ENCODE assay signal across 7 cellular contexts in genomic region chr15:49046113-49046883, GRCh38. TPM values are rescaled to one million over a fixed set of nuclear protein-coding genes. Genes with fewer than 3 reads are reported as not detected.
DNase-seq lines count a peak whose midpoint lies in the region; ATAC-seq, FAIRE-seq and TF ChIP-seq lines count a peak whose summit lies in the region.

TSS of gene SECISBP2L (minus strand) at chr15:49046446. CDS start at chr15:49046299, 147 bp downstream.

- H3K27ac Mint-ChIP-seq in T-helper 2 cell treated with Interferon-gamma antibody and Interleukin-4, amounts not matched to agents 5 μg/mL and 100 μg/mL, for 36 hours, result peak within 1 kb of the TSS; percentile 89
- peak within 1 kb of the TSS; percentile 91 for H3K27ac Mint-ChIP-seq in astrocyte (ENCODE audit: unreplicated experiment)

- no peaks in the 10 kb centered on the region for H3K9me3 ChIP-seq in astrocyte (ENCODE audit: insufficient read depth, low read depth, low read length)

- no peak for FAIRE-seq in astrocyte (lab: Jason Lieb, UNC)

- peaks cover 23% of the 10 kb centered on the region for H4K20me1 ChIP-seq in astrocyte (ENCODE audit: insufficient read depth, low read length)

- DNase-seq in NCI-H187 (lab: John Stamatoyannopoulos, UW) (peak; percentile 71 to 81), astrocyte (ENCODE audit: low read depth) (peak; percentile 91), hepatic stellate cell (ENCODE audit: low spot score) (peak; percentile 92), renal cortical epithelial cell (ENCODE audit: low read depth) (peak; percentile 87)
- DNase-seq in T-helper 2 cell treated with Interferon-gamma antibody and Interleukin-4, amounts not matched to agents 5 μg/mL and 100 μg/mL, for 36 hours (ENCODE audit: low spot score), result peak; percentile 92

- peak within 1 kb of the TSS; percentile 91 for H3K27ac ChIP-seq in astrocyte (ENCODE audit: low read depth, low read length)

- peak within 1 kb of the TSS; percentile 97 for H3K4me3 Mint-ChIP-seq in T-helper 2 cell treated with Interferon-gamma antibody and Interleukin-4, amounts not matched to agents 5 μg/mL and 100 μg/mL, for 36 hours
- H3K4me3 Mint-ChIP-seq in astrocyte (ENCODE audit: unreplicated experiment), result peak within 1 kb of the TSS; percentile 92

- peaks cover 3% of the 10 kb centered on the region for H3K4me1 ChIP-seq in astrocyte (ENCODE audit: insufficient read depth, low read length)

- TF ChIP-seq CTCF in astrocyte (IDR thresholded peaks at IDR 0.05; ENCODE audit: insufficient read depth, low read depth, low read length), result no peak

- H3K27me3 ChIP-seq in astrocyte (ENCODE audit: insufficient read depth, low read length), result no peaks in the 10 kb centered on the region

- H3K27me3 Mint-ChIP-seq in T-helper 2 cell treated with Interferon-gamma antibody and Interleukin-4, amounts not matched to agents 5 μg/mL and 100 μg/mL, for 36 hours (ENCODE audit: low read depth), result no peaks in the 10 kb centered on the region
- no peaks in the 10 kb centered on the region for H3K27me3 Mint-ChIP-seq in astrocyte (ENCODE audit: low read depth, unreplicated experiment)

- peak within 1 kb of the TSS; percentile 89 for H3K4me2 ChIP-seq in astrocyte (ENCODE audit: low read length)

- H3K36me3 Mint-ChIP-seq in T-helper 2 cell treated with Interferon-gamma antibody and Interleukin-4, amounts not matched to agents 5 μg/mL and 100 μg/mL, for 36 hours (ENCODE audit: low read depth), result peaks cover 4% of the 10 kb centered on the region
- H3K36me3 Mint-ChIP-seq in astrocyte (ENCODE audit: low read depth, unreplicated experiment), result peaks cover 3% of the 10 kb centered on the region

- peak within 1 kb of the TSS; percentile 94 for H3K4me3 ChIP-seq in astrocyte (ENCODE audit: insufficient read depth, low read depth, low read length)

- H3K79me2 ChIP-seq in astrocyte (ENCODE audit: insufficient read depth, low read length), result peaks cover 50% of the 10 kb centered on the region

- H3K36me3 ChIP-seq in astrocyte (ENCODE audit: insufficient read depth, low read length), result no peaks in the 10 kb centered on the region

- peaks cover 28% of the 10 kb centered on the region for H3K4me1 Mint-ChIP-seq in T-helper 2 cell treated with Interferon-gamma antibody and Interleukin-4, amounts not matched to agents 5 μg/mL and 100 μg/mL, for 36 hours (ENCODE audit: low read depth)
- H3K4me1 Mint-ChIP-seq in astrocyte (ENCODE audit: low read depth, unreplicated experiment), result peaks cover 8% of the 10 kb centered on the region

- no peaks in the 10 kb centered on the region for H3K9me3 Mint-ChIP-seq in T-helper 2 cell treated with Interferon-gamma antibody and Interleukin-4, amounts not matched to agents 5 μg/mL and 100 μg/mL, for 36 hours
- H3K9me3 Mint-ChIP-seq in astrocyte (ENCODE audit: unreplicated experiment), result peaks cover 3% of the 10 kb centered on the region

- peak within 1 kb of the TSS; percentile 98 for H2AFZ ChIP-seq in astrocyte (ENCODE audit: low read depth, low read length)

- ATAC-seq in GM18502 (IDR thresholded peaks at IDR 0.05; ENCODE audit: poor library complexity, unreplicated experiment) (peak; percentile 93), HG02943 (IDR thresholded peaks at IDR 0.05; ENCODE audit: low read depth, unreplicated experiment) (peak; percentile 92)

- H3K9ac ChIP-seq in astrocyte (ENCODE audit: low read length), result peak within 1 kb of the TSS; percentile 96

RNA-seq across cellular contexts. Expression of gene SECISBP2L, which starts in this region (rescaled TPM):
- 52.5 and 53.2 TPM in 2 replicates for total RNA-seq in astrocyte
- total RNA-seq in renal cortical epithelial cell, result 24.8 and 52.0 TPM in 2 replicates

Comparison
In these comparisons a context has a peak if more than half of its experiments do, and no peak if none do; other contexts are left out.
1. Peak in every context shown above with its lines: DNase-seq, ATAC-seq, H3K4me3 ChIP-seq and H3K27ac ChIP-seq.